In the genomic region with DNA sequence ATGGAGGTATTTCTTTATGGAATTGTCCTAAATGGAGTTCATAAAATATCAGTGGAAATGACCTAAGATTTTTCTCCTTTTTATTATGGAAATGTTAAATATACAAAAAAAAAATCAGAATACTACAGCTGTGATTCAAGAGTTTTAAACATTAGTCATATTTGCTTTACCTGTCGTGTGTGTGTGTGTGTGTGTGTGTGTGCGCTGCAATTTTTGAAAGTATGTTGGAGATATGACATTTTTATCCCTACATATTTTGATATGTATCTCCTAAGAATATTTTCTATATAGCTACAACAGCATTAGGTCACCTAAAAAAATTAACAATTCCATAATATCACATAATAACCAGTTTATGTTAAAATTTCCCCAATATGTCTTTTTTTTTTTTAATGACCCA, we compare ENCODE assay signal across 26 cellular contexts.
DNase-seq lines count a peak whose midpoint lies in the region; ATAC-seq and TF ChIP-seq lines count a peak whose summit lies in the region.
"Had no signal": no experiment of that assay in that cellular context is flagged by ENCODE, and none has a peak within 500 bp of the region (broad histone marks: within the 10 kb centered on the region; RNA-seq: fewer than 3 reads in every experiment).

No MANE protein-coding gene starts in this region.

- no peaks in the 10 kb centered on the region for H3K79me2 ChIP-seq in mammary epithelial cell (ENCODE audit: insufficient read depth, low read length)
- H3K79me2 ChIP-seq in PC-3 (ENCODE audit: low read length): no peaks in the 10 kb centered on the region
- no peaks in the 10 kb centered on the region for H3K79me2 ChIP-seq in trophoblast cell (ENCODE audit: control insufficient read depth, insufficient read depth, low read length, poor library complexity)

- no peak overlapping the region for H4K8ac ChIP-seq in trophoblast cell (ENCODE audit: low read depth, low read length)

- no peak overlapping the region for H3K14ac ChIP-seq in trophoblast cell (ENCODE audit: low read length)

- peaks cover 3% of the 10 kb centered on the region for H3K36me3 Mint-ChIP-seq in central memory CD8-positive, alpha-beta T cell (ENCODE audit: insufficient read depth)
- peaks cover 13 to 17% of the 10 kb centered on the region in 2 donors for H3K36me3 Mint-ChIP-seq in stimulated activated naive B cell treated with anti-CD40 and anti-IgM and Interleukin-4, amounts not matched to agents 10 μg/mL and 1 μg/mL and 100 μg/mL, for 72 hours

- H3K27me3 ChIP-seq in mammary epithelial cell (ENCODE audit: insufficient read depth, low read length) (no peaks in the 10 kb centered on the region), breast epithelium (no peaks in the 10 kb centered on the region), PC-3 (ENCODE audit: low read length) (no peaks in the 10 kb centered on the region), trophoblast cell (ENCODE audit: insufficient read depth, low read length) (no peaks in the 10 kb centered on the region)
- H3K27me3 ChIP-seq: BE2C, BLaER1 had no signal

- no peak overlapping the region for H3K27ac ChIP-seq in mammary epithelial cell (ENCODE audit: insufficient read depth, low read depth, low read length)
- H3K27ac ChIP-seq in breast epithelium: no peak overlapping the region
- H3K27ac ChIP-seq in PC-3 (ENCODE audit: low read length): no peak overlapping the region
- no peak overlapping the region for H3K27ac ChIP-seq in trophoblast cell (ENCODE audit: low read depth, low read length)
- H3K27ac ChIP-seq: BLaER1 had no signal

- H2BK12ac ChIP-seq in trophoblast cell (ENCODE audit: low read length): no peak overlapping the region

- BruUV-seq in mammary epithelial cell (replicated peaks; lab: Mats Ljungman, UMichigan) (no TSS peak), PC-3 (replicated peaks; lab: Mats Ljungman, UMichigan) (no TSS peak)

- no peak overlapping the region for H3K4me2 ChIP-seq in mammary epithelial cell (ENCODE audit: insufficient read depth, low read depth, low read length)
- H3K4me2 ChIP-seq in PC-3 (ENCODE audit: low read length): no peak overlapping the region
- H3K4me2 ChIP-seq in trophoblast cell (ENCODE audit: low read length): no peak overlapping the region
- H3K4me2 ChIP-seq: BLaER1 had no signal

- no peak overlapping the region for H3K18ac ChIP-seq in trophoblast cell (ENCODE audit: low read length)

- H3K4ac ChIP-seq in trophoblast cell (ENCODE audit: low read depth, low read length): no peak overlapping the region

- POLR2A ChIA-PET in PC-3 (lab: Charles Lee; ENCODE audit: unreplicated experiment): no interaction called here

- DNase-seq in mammary epithelial cell: peak; percentile 30
- DNase-seq in breast epithelium (ENCODE audit: low spot score in 2 of 2): no peak
- peak; percentile 46 for DNase-seq in PC-3
- DNase-seq in central memory CD8-positive, alpha-beta T cell (ENCODE audit: low spot score in 2 of 2): no peak
- peak; percentile 60 to 76 for DNase-seq in trophoblast cell
- DNase-seq in GM20000 (ENCODE audit: low spot score): no peak
- DNase-seq in stimulated activated naive B cell treated with anti-CD40 and anti-IgM and Interleukin-4, amounts not matched to agents 10 μg/mL and 1 μg/mL and 100 μg/mL, for 72 hours: no peak
- DNase-seq: 8988T; ACHN; BE2C; C1 segment of cervical spinal cord; CD4-positive, alpha-beta memory T cell; CD4-positive, CD25-positive, alpha-beta regulatory T cell; CD8-positive, alpha-beta memory T cell; COR-L47; DMS 273 treated with DMSO at 0.1 percent for 48 hours; DMS153; DMS53; DMS79; DND-41; EL; GDM1 had no signal

- dilution Hi-C loops in mammary epithelial cell (cut with HindIII; ENCODE audit: low sequenced_read_pairs): no loop called here

- H3K9me2 ChIP-seq in PC-3 (replicated peaks; ENCODE audit: low read length): no peaks in the 10 kb centered on the region

- H3K4me1 Mint-ChIP-seq in central memory CD8-positive, alpha-beta T cell: peaks cover 27% of the 10 kb centered on the region
- peaks cover 16 to 49% of the 10 kb centered on the region in 2 donors for H3K4me1 Mint-ChIP-seq in stimulated activated naive B cell treated with anti-CD40 and anti-IgM and Interleukin-4, amounts not matched to agents 10 μg/mL and 1 μg/mL and 100 μg/mL, for 72 hours

- H3K23ac ChIP-seq in trophoblast cell (ENCODE audit: low read length): no peak overlapping the region

- H3K4me3 Mint-ChIP-seq in central memory CD8-positive, alpha-beta T cell: no peak overlapping the region
- H3K4me3 Mint-ChIP-seq in stimulated activated naive B cell treated with anti-CD40 and anti-IgM and Interleukin-4, amounts not matched to agents 10 μg/mL and 1 μg/mL and 100 μg/mL, for 72 hours: no peak overlapping the region
- H3K4me3 Mint-ChIP-seq: CD14-positive monocyte; CD4-positive, alpha-beta memory T cell; CD4-positive, CD25-positive, alpha-beta regulatory T cell; CD8-positive, alpha-beta memory T cell had no signal

- H3F3A ChIP-seq in PC-3 (ENCODE audit: low read length, unreplicated experiment): no peaks in the 10 kb centered on the region

- no peak overlapping the region for H2AK5ac ChIP-seq in trophoblast cell (ENCODE audit: low read length)

- CTCF ChIA-PET in mammary epithelial cell (lab: Charles Lee; ENCODE audit: low non-redundant PET) (no interaction called here), PC-3 (lab: Charles Lee) (no interaction called here)

- H3K9me3 Mint-ChIP-seq in central memory CD8-positive, alpha-beta T cell: peaks cover 11% of the 10 kb centered on the region
- H3K9me3 Mint-ChIP-seq in stimulated activated naive B cell treated with anti-CD40 and anti-IgM and Interleukin-4, amounts not matched to agents 10 μg/mL and 1 μg/mL and 100 μg/mL, for 72 hours: peaks cover 10 to 12% of the 10 kb centered on the region in 2 donors

- H3K27me3 Mint-ChIP-seq in central memory CD8-positive, alpha-beta T cell: no peaks in the 10 kb centered on the region
- H3K27me3 Mint-ChIP-seq in stimulated activated naive B cell treated with anti-CD40 and anti-IgM and Interleukin-4, amounts not matched to agents 10 μg/mL and 1 μg/mL and 100 μg/mL, for 72 hours: no peaks in the 10 kb centered on the region
- H3K27me3 Mint-ChIP-seq: CD4-positive, alpha-beta memory T cell; CD4-positive, CD25-positive, alpha-beta regulatory T cell; CD8-positive, alpha-beta memory T cell had no signal

- no peak overlapping the region for H4K91ac ChIP-seq in trophoblast cell (ENCODE audit: low read depth, low read length)

- 43% methylated on average over 2 of the region's 2 CpGs for WGBS in mammary epithelial cell (ENCODE audit: low coverage, missing lambda C conversion rate)
- WGBS in trophoblast cell (ENCODE audit: extremely low coverage, insufficient coverage, insufficient read length): no CpG with 5 or more reads among the region's 2 CpGs

- H3K9me3 ChIP-seq in mammary epithelial cell (replicated peaks; ENCODE audit: insufficient read depth, low read length) (peaks cover 3% of the 10 kb centered on the region), breast epithelium (peaks cover 9 to 12% of the 10 kb centered on the region in 2 donors), PC-3 (ENCODE audit: low read length) (no peaks in the 10 kb centered on the region), trophoblast cell (ENCODE audit: insufficient read depth, low read depth, low read length) (peaks cover 3% of the 10 kb centered on the region)
- H3K9me3 ChIP-seq: BE2C had no signal

- no peak overlapping the region for H3K4me3 ChIP-seq in mammary epithelial cell (replicated peaks in 1 of 3; ENCODE audit: insufficient read depth in 1 of 3, low read depth in 2 of 3, low read length in 3 of 3)
- no peak overlapping the region for H3K4me3 ChIP-seq in breast epithelium
- H3K4me3 ChIP-seq in PC-3 (ENCODE audit: low read length): no peak overlapping the region
- no peak overlapping the region for H3K4me3 ChIP-seq in trophoblast cell (ENCODE audit: low read depth, low read length)
- H3K4me3 ChIP-seq: BLaER1, GM12878 had no signal

- H4K20me1 ChIP-seq in mammary epithelial cell (ENCODE audit: insufficient read depth, low read length): no peaks in the 10 kb centered on the region
- H4K20me1 ChIP-seq in PC-3 (ENCODE audit: low read length): no peaks in the 10 kb centered on the region

- no peaks in the 10 kb centered on the region for H3K79me1 ChIP-seq in trophoblast cell (ENCODE audit: low read length)

- no peak overlapping the region for H2AFZ ChIP-seq in mammary epithelial cell (ENCODE audit: low read depth, low read length)
- no peak overlapping the region for H2AFZ ChIP-seq in PC-3 (ENCODE audit: low read length)
- no peak overlapping the region for H2AFZ ChIP-seq in trophoblast cell (ENCODE audit: insufficient read depth, low read length, poor library complexity)

- no peak overlapping the region for H4K12ac ChIP-seq in trophoblast cell (ENCODE audit: low read depth, low read length)

- TF ChIP-seq CTCF in mammary epithelial cell (conservative IDR thresholded peaks at IDR 0.05 in 1 of 2, IDR thresholded peaks at IDR 0.05 in 1 of 2; ENCODE audit: extremely low read depth in 1 of 2, insufficient read depth in 1 of 2, low read depth in 1 of 2, low read length in 2 of 2) (no peak), breast epithelium (IDR thresholded peaks at IDR 0.05) (no peak), PC-3 (conservative IDR thresholded peaks at IDR 0.05; ENCODE audit: low read depth, low read length) (no peak), GM20000 (IDR thresholded peaks at IDR 0.05; ENCODE audit: extremely low read depth, missing control alignments) (no peak)

- H2BK5ac ChIP-seq in trophoblast cell (ENCODE audit: low read depth, low read length, poor library complexity): no peak overlapping the region

- in situ Hi-C loops in mammary epithelial cell (cut with MboI; ENCODE audit: low sequenced_read_pairs in 2 of 2): no loop called here

- H3K9ac ChIP-seq in mammary epithelial cell (ENCODE audit: insufficient read depth, low read length) (no peak overlapping the region), PC-3 (ENCODE audit: low read length) (no peak overlapping the region), trophoblast cell (ENCODE audit: low read length) (no peak overlapping the region)
- H3K9ac ChIP-seq: BLaER1 had no signal

- ATAC-seq in PC-3: peak; percentile 22; the same call in 1 of the 2 replicates
- ATAC-seq in central memory CD8-positive, alpha-beta T cell (replicated peaks; ENCODE audit: extremely low read depth, poor library complexity, severe bottlenecking): no peak
- no peak for ATAC-seq in GM21576 (IDR thresholded peaks at IDR 0.05; ENCODE audit: unreplicated experiment)
- ATAC-seq in stimulated activated naive B cell treated with anti-CD40 and anti-IgM and Interleukin-4, amounts not matched to agents 10 μg/mL and 1 μg/mL and 100 μg/mL, for 72 hours (replicated peaks): no peak
- ATAC-seq: GM12878 had no signal

- no peak overlapping the region for H2BK120ac ChIP-seq in trophoblast cell (ENCODE audit: insufficient read depth, low read length, poor library complexity)

- H3K36me3 ChIP-seq in mammary epithelial cell (ENCODE audit: insufficient read depth, low read length) (no peaks in the 10 kb centered on the region), breast epithelium (no peaks in the 10 kb centered on the region), PC-3 (ENCODE audit: low read depth, low read length) (peaks cover 7% of the 10 kb centered on the region; the same call in 1 of the 2 replicates), trophoblast cell (ENCODE audit: control insufficient read depth in 1 of 2, insufficient read depth in 2 of 2, low read length in 2 of 2) (no peaks in the 10 kb centered on the region)
- H3K36me3 ChIP-seq: BE2C had no signal

- H3K4me1 ChIP-seq in mammary epithelial cell (ENCODE audit: insufficient read depth, low read length) (peaks cover 23% of the 10 kb centered on the region), breast epithelium (no peaks in the 10 kb centered on the region), PC-3 (ENCODE audit: insufficient read depth, low read length) (peaks cover 9% of the 10 kb centered on the region), trophoblast cell (ENCODE audit: control insufficient read depth in 1 of 2, insufficient read depth in 2 of 2, low read length in 2 of 2) (peaks cover 3% of the 10 kb centered on the region in 2 experiments)
- H3K4me1 ChIP-seq: BE2C, BLaER1 had no signal

- intact Hi-C loops in mammary epithelial cell (cut with micrococcal nuclease) (no loop called here), breast epithelium (cut with DNase I; ENCODE audit: low total_unique reads) (no loop called here), PC-3 (cut with micrococcal nuclease) (no loop called here)

- TF ChIP-seq POLR2A in breast epithelium (IDR thresholded peaks at IDR 0.05): no peak

- peak overlapping the region; percentile 44 for H3K27ac Mint-ChIP-seq in central memory CD8-positive, alpha-beta T cell (ENCODE audit: low read depth)
- no peak overlapping the region for H3K27ac Mint-ChIP-seq in stimulated activated naive B cell treated with anti-CD40 and anti-IgM and Interleukin-4, amounts not matched to agents 10 μg/mL and 1 μg/mL and 100 μg/mL, for 72 hours
- H3K27ac Mint-ChIP-seq: CD14-positive monocyte; CD4-positive, alpha-beta memory T cell; CD4-positive, CD25-positive, alpha-beta regulatory T cell; CD8-positive, alpha-beta memory T cell had no signal

Comparison
In these comparisons a context has a peak if more than half of its experiments do, and no peak if none do; other contexts are left out.
1. DNase-seq: peak in mammary epithelial cell (single experiment), PC-3 (single experiment) and trophoblast cell (2 of 2); none in breast epithelium (0 of 2), central memory CD8-positive, alpha-beta T cell (0 of 2), GM20000 (single experiment) and stimulated activated naive B cell treated with anti-CD40 and anti-IgM and Interleukin-4, amounts not matched to agents 10 μg/mL and 1 μg/mL and 100 μg/mL, for 72 hours (single experiment).